Comparison of ENCODE assay signal across 15 cellular contexts in the genomic region with DNA sequence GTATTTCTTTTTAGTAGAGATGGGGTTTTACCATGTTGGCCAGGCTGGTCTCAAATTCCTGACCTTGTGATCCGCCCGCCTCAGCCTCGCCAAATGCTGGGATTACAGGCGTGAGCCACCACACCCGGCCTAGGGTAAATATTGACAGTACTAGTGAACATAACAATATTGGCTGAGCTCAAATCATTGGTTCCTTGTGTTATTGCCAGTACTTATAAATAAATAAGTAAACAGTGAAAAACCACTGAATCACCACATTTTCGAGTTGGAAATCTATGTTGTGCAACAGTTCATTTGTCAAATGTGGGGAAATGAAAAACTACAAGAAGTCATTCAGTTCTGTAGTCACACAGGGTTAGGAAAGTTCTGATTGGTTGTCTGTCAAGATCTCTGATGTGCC. TPM values are rescaled to one million over a fixed set of nuclear protein-coding genes. Genes with fewer than 3 reads are reported as not detected.
"Had no signal": no experiment of that assay in that cellular context is flagged by ENCODE, and none has a peak within 500 bp of the region (broad histone marks: within the 10 kb centered on the region; RNA-seq: fewer than 3 reads in every experiment).

No MANE protein-coding gene starts in this region.

- H3K9me3 ChIP-seq: upper lobe of right lung had no signal

- H3K4me1 ChIP-seq: upper lobe of right lung had no signal

- ATAC-seq: natural killer cell treated with Interleukin-12 subunit alpha and Interleukin-12 subunit beta and Interleukin-15 and Interleukin-18, amount 100 ng/mL, for 72 hours; stimulated activated naive CD8-positive, alpha-beta T cell treated with anti-CD3 and anti-CD28 coated beads, Interleukin-15, Interleukin-2, amounts not matched to agents 100 U/mL and 50 U/mL, for 24 hours; upper lobe of right lung had no signal

- H3K4me3 ChIP-seq: upper lobe of right lung had no signal

- H3K4me3 Mint-ChIP-seq: activated CD4-positive, alpha-beta memory T cell treated with anti-CD3 and anti-CD28 coated beads, Interleukin-2, amount 10 ng/mL, durations not matched to agents 7 days and 5 days; activated naive CD8-positive, alpha-beta T cell treated with anti-CD3 and anti-CD28 coated beads, Interleukin-2, amount 10 ng/mL, durations not matched to agents 7 days and 5 days; memory B cell; natural killer cell treated with Interleukin-12 subunit alpha and Interleukin-12 subunit beta and Interleukin-15 and Interleukin-18, amount 100 ng/mL, for 72 hours; T-helper 2 cell treated with Interferon-gamma antibody and Interleukin-4, amounts not matched to agents 5 μg/mL and 100 μg/mL, for 36 hours had no signal

- H3K27me3 Mint-ChIP-seq: activated CD4-positive, alpha-beta memory T cell treated with anti-CD3 and anti-CD28 coated beads, Interleukin-2, amount 10 ng/mL, durations not matched to agents 7 days and 5 days; activated naive CD8-positive, alpha-beta T cell treated with anti-CD3 and anti-CD28 coated beads, Interleukin-2, amount 10 ng/mL, durations not matched to agents 7 days and 5 days; memory B cell; natural killer cell treated with Interleukin-12 subunit alpha and Interleukin-12 subunit beta and Interleukin-15 and Interleukin-18, amount 100 ng/mL, for 72 hours had no signal

- DNase-seq: activated CD4-positive, alpha-beta memory T cell treated with anti-CD3 and anti-CD28 coated beads, Interleukin-2, amount 10 ng/mL, durations not matched to agents 7 days and 5 days; activated CD4-positive, CD25-positive, alpha-beta regulatory T cell treated with anti-CD3 and anti-CD28 coated beads, Interleukin-2, amount 50 U/mL, for 72 hours; activated naive CD8-positive, alpha-beta T cell treated with anti-CD3 and anti-CD28 coated beads, Interleukin-2, amount 10 ng/mL, durations not matched to agents 7 days and 5 days; activated T-cell treated with anti-CD3 and anti-CD28 coated beads, Interleukin-2, amount 50 U/mL, for 48 hours; cortex of kidney; effector memory CD4-positive, alpha-beta T cell; occipital lobe; stimulated activated CD4-positive, alpha-beta T cell treated with anti-CD3 and anti-CD28 coated beads, Interleukin-2, amount 100 ng/mL, for 48 hours; stimulated activated naive CD8-positive, alpha-beta T cell treated with anti-CD3 and anti-CD28 coated beads, Interleukin-15, Interleukin-2, amounts not matched to agents 100 U/mL and 50 U/mL, for 24 hours; SW 1271; upper lobe of right lung had no signal

- H3K27me3 ChIP-seq: upper lobe of right lung had no signal

- H3K27ac Mint-ChIP-seq: activated CD4-positive, alpha-beta memory T cell treated with anti-CD3 and anti-CD28 coated beads, Interleukin-2, amount 10 ng/mL, durations not matched to agents 7 days and 5 days; activated naive CD8-positive, alpha-beta T cell treated with anti-CD3 and anti-CD28 coated beads, Interleukin-2, amount 10 ng/mL, durations not matched to agents 7 days and 5 days; memory B cell; natural killer cell treated with Interleukin-12 subunit alpha and Interleukin-12 subunit beta and Interleukin-15 and Interleukin-18, amount 100 ng/mL, for 72 hours; T-helper 2 cell treated with Interferon-gamma antibody and Interleukin-4, amounts not matched to agents 5 μg/mL and 100 μg/mL, for 36 hours had no signal

- H3K4me1 Mint-ChIP-seq: activated CD4-positive, alpha-beta memory T cell treated with anti-CD3 and anti-CD28 coated beads, Interleukin-2, amount 10 ng/mL, durations not matched to agents 7 days and 5 days had no signal

- H3K27ac ChIP-seq: upper lobe of right lung had no signal

- H3K9me3 Mint-ChIP-seq: activated CD4-positive, alpha-beta memory T cell treated with anti-CD3 and anti-CD28 coated beads, Interleukin-2, amount 10 ng/mL, durations not matched to agents 7 days and 5 days; activated naive CD8-positive, alpha-beta T cell treated with anti-CD3 and anti-CD28 coated beads, Interleukin-2, amount 10 ng/mL, durations not matched to agents 7 days and 5 days; memory B cell; natural killer cell treated with Interleukin-12 subunit alpha and Interleukin-12 subunit beta and Interleukin-15 and Interleukin-18, amount 100 ng/mL, for 72 hours; T-helper 2 cell treated with Interferon-gamma antibody and Interleukin-4, amounts not matched to agents 5 μg/mL and 100 μg/mL, for 36 hours had no signal

RNA-seq across cellular contexts. Expression of a gene that starts 33.3 kb away (rescaled TPM):
- total RNA-seq: activated CD4-positive, alpha-beta memory T cell treated with anti-CD3 and anti-CD28 coated beads, Interleukin-2, amount 10 ng/mL, durations not matched to agents 7 days and 5 days; activated naive CD8-positive, alpha-beta T cell treated with anti-CD3 and anti-CD28 coated beads, Interleukin-2, amount 10 ng/mL, durations not matched to agents 7 days and 5 days; natural killer cell treated with Interleukin-12 subunit alpha and Interleukin-12 subunit beta and Interleukin-15 and Interleukin-18, amount 100 ng/mL, for 72 hours; occipital lobe; temporal lobe had no signal
